ENCODE assay signal across 10 cellular contexts in the genomic region with DNA sequence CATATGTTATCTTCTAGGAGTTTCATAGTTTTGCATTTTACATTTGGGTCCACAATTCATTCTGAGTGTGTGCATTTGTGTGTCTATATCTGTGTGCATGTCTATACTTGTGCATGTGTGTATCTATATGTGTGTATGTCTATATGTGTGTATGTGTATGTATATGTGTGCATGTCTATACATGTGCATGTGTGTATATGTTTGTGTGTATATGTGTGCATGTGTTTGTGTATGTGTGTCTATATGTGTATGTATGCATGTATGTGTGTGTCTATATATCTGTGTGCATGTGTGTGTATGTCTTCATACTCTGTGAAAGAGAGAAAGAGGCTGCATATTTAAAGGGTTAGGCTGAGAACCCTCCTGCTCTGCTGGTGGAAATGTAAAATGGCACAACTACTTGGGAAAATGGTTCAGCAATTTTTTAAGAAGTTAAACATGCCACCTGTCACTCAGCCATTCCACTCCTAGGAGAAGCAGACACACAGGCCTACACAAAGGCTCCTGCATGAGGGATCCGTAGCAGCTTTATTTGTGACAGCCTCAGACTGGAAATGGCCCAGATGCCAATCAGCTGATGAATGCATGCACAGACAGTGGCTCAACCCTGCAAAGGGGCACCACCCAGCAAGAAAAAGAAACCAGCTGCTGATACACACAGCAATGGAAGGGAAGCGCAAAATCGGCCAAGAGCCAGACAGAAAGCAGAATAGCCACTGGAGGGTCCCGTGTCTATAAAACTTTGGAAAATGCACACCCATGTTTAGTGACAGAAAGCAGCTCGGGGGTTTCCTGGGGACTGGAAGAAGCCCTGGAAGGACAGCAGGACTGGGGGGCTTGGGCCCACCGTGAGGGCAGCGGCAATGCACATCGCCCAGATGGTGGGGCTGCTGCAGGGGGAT.
A peak's percentile ranks its signal among the peaks of the same experiment; 100 is the strongest.
DNase-seq lines count a peak whose midpoint lies in the region; ATAC-seq and TF ChIP-seq lines count a peak whose summit lies in the region.
"Had no signal": no experiment of that assay in that cellular context is flagged by ENCODE, and none has a peak within 500 bp of the region (broad histone marks: within the 10 kb centered on the region; RNA-seq: fewer than 3 reads in every experiment).

No MANE protein-coding gene starts in this region.

- no peaks in the 10 kb centered on the region for H3K27me3 ChIP-seq in upper lobe of right lung

- no peak overlapping the region for H3K4me3 ChIP-seq in upper lobe of right lung

- no peaks in the 10 kb centered on the region for H3K36me3 ChIP-seq in upper lobe of right lung

- no peaks in the 10 kb centered on the region for H3K4me1 ChIP-seq in upper lobe of right lung

- H3K27ac ChIP-seq in upper lobe of right lung, result no peak overlapping the region

- ATAC-seq in upper lobe of right lung (no peak), GM19023 (IDR thresholded peaks at IDR 0.05; ENCODE audit: unreplicated experiment) (no peak)

- no peak for TF ChIP-seq CTCF in upper lobe of right lung (IDR thresholded peaks at IDR 0.05)

- peak; percentile 54 for DNase-seq in activated effector memory CD4-positive, alpha-beta T cell treated with anti-CD3 and anti-CD28 coated beads, Interleukin-2, amount 50 U/mL, for 16 hours
- no peak for DNase-seq in activated effector memory CD4-positive, alpha-beta T cell treated with Interleukin-2 at 50 U/mL for 16 hours
- DNase-seq in dedifferentiated amniotic fluid mesenchymal stem cell (ENCODE audit: extremely low spot score), result peak; percentile 68
- peak; percentile 91 for DNase-seq in kidney tubule cell (ENCODE audit: low spot score)
- peak; percentile 26 for DNase-seq in upper lobe of right lung
- no peak for DNase-seq in NCI-H1105 treated with DMSO at 0.1 percent for 48 hours (lab: John Stamatoyannopoulos, UW)
- no peak for DNase-seq in KG1 (lab: John Stamatoyannopoulos, UW)
- DNase-seq: NCI-H1105, RPMI8226 had no signal

- intact Hi-C loops in upper lobe of right lung (cut with DNase I), result no loop called here

- H3K9me3 ChIP-seq in upper lobe of right lung, result no peaks in the 10 kb centered on the region

Comparison
In these comparisons a context has a peak if more than half of its experiments do, and no peak if none do; other contexts are left out.
1. DNase-seq: peak in activated effector memory CD4-positive, alpha-beta T cell treated with anti-CD3 and anti-CD28 coated beads, Interleukin-2, amount 50 U/mL, for 16 hours (single experiment), dedifferentiated amniotic fluid mesenchymal stem cell (single experiment), kidney tubule cell (single experiment) and upper lobe of right lung (single experiment); none in activated effector memory CD4-positive, alpha-beta T cell treated with Interleukin-2 at 50 U/mL for 16 hours (single experiment), NCI-H1105 treated with DMSO at 0.1 percent for 48 hours (single experiment) and KG1 (single experiment).